In genomic region chr16:31246296-31246695, GRCh38 we compare ENCODE assay signal across 2 cellular contexts.
TF ChIP-seq lines count a peak whose summit lies in the region.

No MANE protein-coding gene starts in this region.

TF ChIP-seq in HepG2, 621 proteins besides CTCF, POLR2A, EP300 and RAD21:
- TF ChIP-seq ZNF629 (CRISPR knock-in tag; conservative IDR thresholded peaks at IDR 0.05), result 0 out of 2 replicates have a peak, but pooled peaks have one; percentile 21
- TF ChIP-seq, protein P1, sequence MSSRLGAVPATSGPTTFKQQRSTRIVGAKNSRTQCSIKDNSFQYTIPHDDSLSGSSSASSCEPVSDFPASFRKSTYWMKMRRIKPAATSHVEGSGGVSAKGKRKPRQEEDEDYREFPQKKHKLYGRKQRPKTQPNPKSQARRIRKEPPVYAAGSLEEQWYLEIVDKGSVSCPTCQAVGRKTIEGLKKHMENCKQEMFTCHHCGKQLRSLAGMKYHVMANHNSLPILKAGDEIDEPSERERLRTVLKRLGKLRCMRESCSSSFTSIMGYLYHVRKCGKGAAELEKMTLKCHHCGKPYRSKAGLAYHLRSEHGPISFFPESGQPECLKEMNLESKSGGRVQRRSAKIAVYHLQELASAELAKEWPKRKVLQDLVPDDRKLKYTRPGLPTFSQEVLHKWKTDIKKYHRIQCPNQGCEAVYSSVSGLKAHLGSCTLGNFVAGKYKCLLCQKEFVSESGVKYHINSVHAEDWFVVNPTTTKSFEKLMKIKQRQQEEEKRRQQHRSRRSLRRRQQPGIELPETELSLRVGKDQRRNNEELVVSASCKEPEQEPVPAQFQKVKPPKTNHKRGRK (CRISPR knock-in tag; IDR thresholded peaks at IDR 0.05), result no peak
TF ChIP-seq in HepG2: peak in this region for 1.

TF ChIP-seq in WTC11, 78 proteins besides CTCF, POLR2A, EP300 and RAD21:
- TF ChIP-seq TEAD1 (CRISPR knock-in tag; IDR thresholded peaks at IDR 0.05), result no peak
- TF ChIP-seq NFYB (CRISPR knock-in tag; conservative IDR thresholded peaks at IDR 0.05; ENCODE audit: low read depth), result no peak
- no peak for TF ChIP-seq SOX15 (CRISPR knock-in tag; IDR thresholded peaks at IDR 0.05)
- TF ChIP-seq E2F5 (CRISPR knock-in tag; IDR thresholded peaks at IDR 0.05), result no peak
- no peak for TF ChIP-seq KAT7 (CRISPR knock-in tag; IDR thresholded peaks at IDR 0.05; ENCODE audit: borderline replicate concordance)
- TF ChIP-seq AFF4 (CRISPR knock-in tag; IDR thresholded peaks at IDR 0.05; ENCODE audit: borderline replicate concordance), result no peak
- TF ChIP-seq ZNF425 (CRISPR knock-in tag; conservative IDR thresholded peaks at IDR 0.05), result no peak
- TF ChIP-seq, protein P2, sequence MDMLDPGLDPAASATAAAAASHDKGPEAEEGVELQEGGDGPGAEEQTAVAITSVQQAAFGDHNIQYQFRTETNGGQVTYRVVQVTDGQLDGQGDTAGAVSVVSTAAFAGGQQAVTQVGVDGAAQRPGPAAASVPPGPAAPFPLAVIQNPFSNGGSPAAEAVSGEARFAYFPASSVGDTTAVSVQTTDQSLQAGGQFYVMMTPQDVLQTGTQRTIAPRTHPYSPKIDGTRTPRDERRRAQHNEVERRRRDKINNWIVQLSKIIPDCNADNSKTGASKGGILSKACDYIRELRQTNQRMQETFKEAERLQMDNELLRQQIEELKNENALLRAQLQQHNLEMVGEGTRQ (CRISPR knock-in tag; IDR thresholded peaks at IDR 0.05), result no peak
- no peak for TF ChIP-seq GRHL2 (CRISPR knock-in tag; IDR thresholded peaks at IDR 0.05; ENCODE audit: insufficient replicate concordance, severe bottlenecking)
- TF ChIP-seq SMAD3 (CRISPR knock-in tag; IDR thresholded peaks at IDR 0.05; ENCODE audit: borderline replicate concordance), result no peak
- TF ChIP-seq, protein P3, sequence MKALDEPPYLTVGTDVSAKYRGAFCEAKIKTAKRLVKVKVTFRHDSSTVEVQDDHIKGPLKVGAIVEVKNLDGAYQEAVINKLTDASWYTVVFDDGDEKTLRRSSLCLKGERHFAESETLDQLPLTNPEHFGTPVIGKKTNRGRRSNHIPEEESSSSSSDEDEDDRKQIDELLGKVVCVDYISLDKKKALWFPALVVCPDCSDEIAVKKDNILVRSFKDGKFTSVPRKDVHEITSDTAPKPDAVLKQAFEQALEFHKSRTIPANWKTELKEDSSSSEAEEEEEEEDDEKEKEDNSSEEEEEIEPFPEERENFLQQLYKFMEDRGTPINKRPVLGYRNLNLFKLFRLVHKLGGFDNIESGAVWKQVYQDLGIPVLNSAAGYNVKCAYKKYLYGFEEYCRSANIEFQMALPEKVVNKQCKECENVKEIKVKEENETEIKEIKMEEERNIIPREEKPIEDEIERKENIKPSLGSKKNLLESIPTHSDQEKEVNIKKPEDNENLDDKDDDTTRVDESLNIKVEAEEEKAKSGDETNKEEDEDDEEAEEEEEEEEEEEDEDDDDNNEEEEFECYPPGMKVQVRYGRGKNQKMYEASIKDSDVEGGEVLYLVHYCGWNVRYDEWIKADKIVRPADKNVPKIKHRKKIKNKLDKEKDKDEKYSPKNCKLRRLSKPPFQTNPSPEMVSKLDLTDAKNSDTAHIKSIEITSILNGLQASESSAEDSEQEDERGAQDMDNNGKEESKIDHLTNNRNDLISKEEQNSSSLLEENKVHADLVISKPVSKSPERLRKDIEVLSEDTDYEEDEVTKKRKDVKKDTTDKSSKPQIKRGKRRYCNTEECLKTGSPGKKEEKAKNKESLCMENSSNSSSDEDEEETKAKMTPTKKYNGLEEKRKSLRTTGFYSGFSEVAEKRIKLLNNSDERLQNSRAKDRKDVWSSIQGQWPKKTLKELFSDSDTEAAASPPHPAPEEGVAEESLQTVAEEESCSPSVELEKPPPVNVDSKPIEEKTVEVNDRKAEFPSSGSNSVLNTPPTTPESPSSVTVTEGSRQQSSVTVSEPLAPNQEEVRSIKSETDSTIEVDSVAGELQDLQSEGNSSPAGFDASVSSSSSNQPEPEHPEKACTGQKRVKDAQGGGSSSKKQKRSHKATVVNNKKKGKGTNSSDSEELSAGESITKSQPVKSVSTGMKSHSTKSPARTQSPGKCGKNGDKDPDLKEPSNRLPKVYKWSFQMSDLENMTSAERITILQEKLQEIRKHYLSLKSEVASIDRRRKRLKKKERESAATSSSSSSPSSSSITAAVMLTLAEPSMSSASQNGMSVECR (CRISPR knock-in tag; IDR thresholded peaks at IDR 0.05; ENCODE audit: borderline replicate concordance), result no peak
- TF ChIP-seq NR1H2 (CRISPR knock-in tag; IDR thresholded peaks at IDR 0.05), result no peak
- TF ChIP-seq NR3C1 (CRISPR knock-in tag; conservative IDR thresholded peaks at IDR 0.05; ENCODE audit: low read depth), result no peak
- TF ChIP-seq CREM (CRISPR knock-in tag; IDR thresholded peaks at IDR 0.05), result no peak
- TF ChIP-seq EMX1 (CRISPR knock-in tag; IDR thresholded peaks at IDR 0.05), result no peak
- TF ChIP-seq, protein P4, sequence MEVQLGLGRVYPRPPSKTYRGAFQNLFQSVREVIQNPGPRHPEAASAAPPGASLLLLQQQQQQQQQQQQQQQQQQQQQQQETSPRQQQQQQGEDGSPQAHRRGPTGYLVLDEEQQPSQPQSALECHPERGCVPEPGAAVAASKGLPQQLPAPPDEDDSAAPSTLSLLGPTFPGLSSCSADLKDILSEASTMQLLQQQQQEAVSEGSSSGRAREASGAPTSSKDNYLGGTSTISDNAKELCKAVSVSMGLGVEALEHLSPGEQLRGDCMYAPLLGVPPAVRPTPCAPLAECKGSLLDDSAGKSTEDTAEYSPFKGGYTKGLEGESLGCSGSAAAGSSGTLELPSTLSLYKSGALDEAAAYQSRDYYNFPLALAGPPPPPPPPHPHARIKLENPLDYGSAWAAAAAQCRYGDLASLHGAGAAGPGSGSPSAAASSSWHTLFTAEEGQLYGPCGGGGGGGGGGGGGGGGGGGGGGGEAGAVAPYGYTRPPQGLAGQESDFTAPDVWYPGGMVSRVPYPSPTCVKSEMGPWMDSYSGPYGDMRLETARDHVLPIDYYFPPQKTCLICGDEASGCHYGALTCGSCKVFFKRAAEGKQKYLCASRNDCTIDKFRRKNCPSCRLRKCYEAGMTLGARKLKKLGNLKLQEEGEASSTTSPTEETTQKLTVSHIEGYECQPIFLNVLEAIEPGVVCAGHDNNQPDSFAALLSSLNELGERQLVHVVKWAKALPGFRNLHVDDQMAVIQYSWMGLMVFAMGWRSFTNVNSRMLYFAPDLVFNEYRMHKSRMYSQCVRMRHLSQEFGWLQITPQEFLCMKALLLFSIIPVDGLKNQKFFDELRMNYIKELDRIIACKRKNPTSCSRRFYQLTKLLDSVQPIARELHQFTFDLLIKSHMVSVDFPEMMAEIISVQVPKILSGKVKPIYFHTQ (CRISPR knock-in tag; IDR thresholded peaks at IDR 0.05), result no peak
- no peak for TF ChIP-seq MXD4 (CRISPR knock-in tag; IDR thresholded peaks at IDR 0.05; ENCODE audit: borderline replicate concordance)
- no peak for TF ChIP-seq ZNF121 (CRISPR knock-in tag; IDR thresholded peaks at IDR 0.05)
